Comparison of ENCODE assay signal across 21 cellular contexts in the genomic region with DNA sequence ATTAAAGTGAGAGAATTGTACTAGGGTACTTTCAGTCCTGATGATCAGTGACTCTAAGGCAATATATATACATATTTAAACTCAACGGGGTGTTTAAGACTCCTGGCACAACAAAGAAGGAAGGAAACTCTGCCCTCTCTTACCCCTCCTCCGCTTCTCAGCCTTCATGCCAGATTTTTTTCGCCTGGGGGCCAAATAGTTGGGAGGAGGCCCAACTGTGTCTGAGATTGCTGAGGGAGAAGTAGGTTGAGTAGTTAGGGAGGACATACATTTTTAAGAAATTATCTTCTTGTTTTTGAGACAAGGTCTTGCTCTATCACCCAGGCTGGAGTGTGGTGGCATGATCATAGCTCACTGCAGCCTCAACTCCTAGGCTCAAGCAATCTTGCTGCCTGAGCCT.
DNase-seq lines count a peak whose midpoint lies in the region; ATAC-seq and TF ChIP-seq lines count a peak whose summit lies in the region.
"Had no signal": no experiment of that assay in that cellular context is flagged by ENCODE, and none has a peak within 500 bp of the region (broad histone marks: within the 10 kb centered on the region; RNA-seq: fewer than 3 reads in every experiment).

No MANE protein-coding gene starts in this region.

- peak overlapping the region; percentile 23 to 68 for H3K27ac Mint-ChIP-seq in stimulated activated naive CD8-positive, alpha-beta T cell treated with anti-CD3 and anti-CD28 coated beads, Interleukin-15, amount 100 ng/mL, for 72 hours
- H3K27ac Mint-ChIP-seq in MCF 10A (ENCODE audit: low read depth, unreplicated experiment) (no peak overlapping the region), HFFc6 (no peak overlapping the region)
- H3K27ac Mint-ChIP-seq: CD4-positive, alpha-beta T cell; IgD-negative memory B cell had no signal

- BruUV-seq in MCF 10A (replicated peaks; lab: Mats Ljungman, UMichigan) = no TSS peak

- TF ChIP-seq CTCF in MCF 10A (IDR thresholded peaks at IDR 0.05; ENCODE audit: unreplicated experiment) = no peak
- no peak for TF ChIP-seq CTCF in HFFc6 (IDR thresholded peaks at IDR 0.05)

- H3K4me3 Mint-ChIP-seq in stimulated activated naive CD8-positive, alpha-beta T cell treated with anti-CD3 and anti-CD28 coated beads, Interleukin-15, amount 100 ng/mL, for 72 hours = no peak overlapping the region
- H3K4me3 Mint-ChIP-seq in MCF 10A (ENCODE audit: unreplicated experiment) = no peak overlapping the region
- H3K4me3 Mint-ChIP-seq in HFFc6 = no peak overlapping the region
- H3K4me3 Mint-ChIP-seq: CD4-positive, alpha-beta T cell; IgD-negative memory B cell had no signal

- no peaks in the 10 kb centered on the region for H3K4me1 Mint-ChIP-seq in stimulated activated naive CD8-positive, alpha-beta T cell treated with anti-CD3 and anti-CD28 coated beads, Interleukin-15, amount 100 ng/mL, for 72 hours
- H3K4me1 Mint-ChIP-seq in MCF 10A (ENCODE audit: insufficient read depth, unreplicated experiment) (peaks cover 6% of the 10 kb centered on the region), HFFc6 (ENCODE audit: low read depth) (no peaks in the 10 kb centered on the region)
- H3K4me1 Mint-ChIP-seq: IgD-negative memory B cell had no signal

- intact Hi-C loops in MCF 10A (cut with micrococcal nuclease) = no loop called here

- CTCF ChIA-PET in MCF 10A (lab: Yijun Ruan, JAX) = interaction anchor here (1.1 kb wide), 2 partner anchors 130 to 283 kb away, joined by 3 to 4 read pairs; no protein-coding TSS in a partner anchor

- in situ Hi-C loops in KBM-7 (cut with MboI; ENCODE audit: low pct_unique_long_range_greater_than_20kb, low sequenced_read_pairs) = no loop called here

- DNase-seq in stimulated activated naive CD8-positive, alpha-beta T cell treated with anti-CD3 and anti-CD28 coated beads, Interleukin-15, amount 100 ng/mL, for 72 hours = no peak
- no peak for DNase-seq in stimulated activated naive CD8-positive, alpha-beta T cell treated with anti-CD3 and anti-CD28 coated beads, Interleukin-15, Interleukin-2, amounts not matched to agents 100 U/mL and 50 U/mL, for 24 hours
- DNase-seq in MCF 10A (ENCODE audit: unreplicated experiment) (peak; percentile 70), foreskin melanocyte (peak; percentile 2), KBM-7 (no peak), HFFc6 (no peak), HT-29 (ENCODE audit: low spot score) (no peak)
- DNase-seq in activated CD4-positive, alpha-beta T cell treated with anti-CD3 and anti-CD28 coated beads, Interleukin-2, amount 50 U/mL, for 1 hour = no peak
- DNase-seq: 8988T; ACHN; BE2C; CD4-positive, alpha-beta T cell; HCEC 1CT; Karpas-422; NCI-H2029; NCI-H446; NCI-H524 treated with DMSO at 0.1 percent for 48 hours; NCI-H774; SJCRH30 had no signal

- H3K9me3 Mint-ChIP-seq in stimulated activated naive CD8-positive, alpha-beta T cell treated with anti-CD3 and anti-CD28 coated beads, Interleukin-15, amount 100 ng/mL, for 72 hours = peaks cover under 1 to 6% of the 10 kb centered on the region in 2 donors
- no peaks in the 10 kb centered on the region for H3K9me3 Mint-ChIP-seq in MCF 10A (ENCODE audit: unreplicated experiment)
- no peaks in the 10 kb centered on the region for H3K9me3 Mint-ChIP-seq in HFFc6
- H3K9me3 Mint-ChIP-seq: CD4-positive, alpha-beta T cell; IgD-negative memory B cell had no signal

- no peak for ATAC-seq in stimulated activated naive CD8-positive, alpha-beta T cell treated with anti-CD3 and anti-CD28 coated beads, Interleukin-15, amount 100 ng/mL, for 72 hours
- no peak for ATAC-seq in stimulated activated naive CD8-positive, alpha-beta T cell treated with anti-CD3 and anti-CD28 coated beads, Interleukin-15, Interleukin-2, amounts not matched to agents 100 U/mL and 50 U/mL, for 24 hours
- ATAC-seq: Right ventricle myocardium inferior had no signal

- H3K36me3 Mint-ChIP-seq in MCF 10A (ENCODE audit: insufficient read depth, unreplicated experiment) (no peaks in the 10 kb centered on the region), HFFc6 (ENCODE audit: low read depth) (no peaks in the 10 kb centered on the region)
- H3K36me3 Mint-ChIP-seq: IgD-negative memory B cell had no signal

- POLR2A ChIA-PET in MCF 10A (lab: Yijun Ruan, JAX) = interaction anchor here (0.6 to 0.7 kb wide), 2 partner anchors 114 to 229 kb away, joined by 3 to 4 read pairs; no protein-coding TSS in a partner anchor

- H3K27me3 Mint-ChIP-seq in stimulated activated naive CD8-positive, alpha-beta T cell treated with anti-CD3 and anti-CD28 coated beads, Interleukin-15, amount 100 ng/mL, for 72 hours = peaks cover 12% of the 10 kb centered on the region
- H3K27me3 Mint-ChIP-seq in MCF 10A (ENCODE audit: insufficient read depth, unreplicated experiment) = peaks cover 10% of the 10 kb centered on the region
- H3K27me3 Mint-ChIP-seq in HFFc6 (ENCODE audit: insufficient read depth) = peaks cover 24% of the 10 kb centered on the region
- H3K27me3 Mint-ChIP-seq: CD4-positive, alpha-beta T cell had no signal

Comparison
In these comparisons a context has a peak if more than half of its experiments do, and no peak if none do; other contexts are left out.
1. DNase-seq: peak in MCF 10A (single experiment) and foreskin melanocyte (single experiment); none in stimulated activated naive CD8-positive, alpha-beta T cell treated with anti-CD3 and anti-CD28 coated beads, Interleukin-15, amount 100 ng/mL, for 72 hours (0 of 2), stimulated activated naive CD8-positive, alpha-beta T cell treated with anti-CD3 and anti-CD28 coated beads, Interleukin-15, Interleukin-2, amounts not matched to agents 100 U/mL and 50 U/mL, for 24 hours (single experiment), KBM-7 (single experiment), HFFc6 (single experiment), activated CD4-positive, alpha-beta T cell treated with anti-CD3 and anti-CD28 coated beads, Interleukin-2, amount 50 U/mL, for 1 hour (single experiment) and HT-29 (single experiment).
2. H3K27ac Mint-ChIP-seq: peak in stimulated activated naive CD8-positive, alpha-beta T cell treated with anti-CD3 and anti-CD28 coated beads, Interleukin-15, amount 100 ng/mL, for 72 hours (2 of 2); none in MCF 10A (single experiment) and HFFc6 (single experiment).